Comparison of ENCODE assay signal across 21 cellular contexts in the genomic region with DNA sequence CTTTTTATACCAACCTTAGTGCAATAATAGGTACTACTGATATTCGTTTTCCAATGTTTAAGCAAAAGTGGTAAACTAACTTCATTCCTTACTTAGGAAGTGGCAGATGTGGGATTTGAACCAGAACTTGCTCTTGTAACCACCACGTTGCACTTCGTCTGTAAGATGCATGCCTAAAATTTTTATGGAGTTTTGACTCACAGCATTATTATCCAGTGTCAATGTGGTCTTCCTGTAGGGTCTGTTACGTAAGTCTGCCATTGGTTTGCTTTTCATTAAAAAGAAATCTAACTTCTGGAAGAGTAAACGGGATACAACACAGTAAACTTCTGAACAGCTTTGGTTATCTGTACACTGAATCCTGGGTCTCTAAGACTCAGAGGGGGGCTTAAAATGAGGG.
DNase-seq lines count a peak whose midpoint lies in the region; ATAC-seq and TF ChIP-seq lines count a peak whose summit lies in the region.
"Had no signal": no experiment of that assay in that cellular context is flagged by ENCODE, and none has a peak within 500 bp of the region (broad histone marks: within the 10 kb centered on the region; RNA-seq: fewer than 3 reads in every experiment).

No MANE protein-coding gene starts in this region.

- no peak overlapping the region for H3K4me3 ChIP-seq in BJ (ENCODE audit: low read depth, low read length)
- no peak overlapping the region for H3K4me3 ChIP-seq in osteoblast (ENCODE audit: insufficient read depth, low read length)
- H3K4me3 ChIP-seq in transverse colon: no peak overlapping the region
- H3K4me3 ChIP-seq: sigmoid colon had no signal

- H3K4me2 ChIP-seq in osteoblast (ENCODE audit: insufficient read depth, low read length): peak overlapping the region; percentile 53

- H3K36me3 ChIP-seq in BJ (ENCODE audit: control insufficient read depth, insufficient read depth, low read length) (no peaks in the 10 kb centered on the region), osteoblast (ENCODE audit: insufficient read depth, low read length) (no peaks in the 10 kb centered on the region), transverse colon (no peaks in the 10 kb centered on the region)
- H3K36me3 ChIP-seq: sigmoid colon had no signal

- peak; percentile 87 for DNase-seq in BJ (ENCODE audit: low read depth)
- DNase-seq in M059J (ENCODE audit: low read depth): peak; percentile 89
- DNase-seq in dedifferentiated amniotic fluid mesenchymal stem cell (ENCODE audit: extremely low spot score): peak; percentile 47
- DNase-seq in osteoblast (ENCODE audit: insufficient read length, low spot score, missing footprints): no peak
- DNase-seq in transverse colon: no peak
- no peak for DNase-seq in OCI-M1 (lab: John Stamatoyannopoulos, UW)
- no peak for DNase-seq in activated T-cell treated with anti-CD3 and anti-CD28 coated beads, Interleukin-2, amount 50 U/mL, for 72 hours
- DNase-seq in stimulated activated CD4-positive, alpha-beta T cell treated with anti-CD3 and anti-CD28 coated beads, Interleukin-12 subunit alpha, Interleukin-12 subunit beta, amount 100 ng/mL, for 4 hours: no peak
- DNase-seq: activated CD4-positive, alpha-beta memory T cell treated with anti-CD3 and anti-CD28 coated beads, Interleukin-2, amount 10 ng/mL, durations not matched to agents 7 days and 5 days; activated T-cell treated with anti-CD3 and anti-CD28 coated beads, Interleukin-2, amount 50 U/mL, for 4 hours; caudate nucleus; effector CD4-positive, alpha-beta T cell; foreskin keratinocyte; Kasumi-1; NCI-H1417 treated with DMSO at 0.1 percent for 48 hours; Right ventricle myocardium superior; sigmoid colon; stimulated activated CD4-positive, alpha-beta T cell treated with anti-CD3 and anti-CD28 coated beads, Interleukin-4, amount 100 ng/mL, for 1 hour had no signal

- H3K4me1 ChIP-seq in osteoblast (ENCODE audit: insufficient read depth, low read length) (peaks cover 21% of the 10 kb centered on the region), transverse colon (no peaks in the 10 kb centered on the region)

- peaks cover 3 to 5% of the 10 kb centered on the region in 2 donors for H3K9me3 Mint-ChIP-seq in activated T-cell treated with anti-CD3 and anti-CD28 coated beads, Interleukin-2, amount 50 U/mL, for 72 hours
- H3K9me3 Mint-ChIP-seq: activated CD4-positive, alpha-beta memory T cell treated with anti-CD3 and anti-CD28 coated beads, Interleukin-2, amount 10 ng/mL, durations not matched to agents 7 days and 5 days had no signal

- H3K9me3 ChIP-seq in osteoblast (ENCODE audit: low read depth, low read length): no peaks in the 10 kb centered on the region
- H3K9me3 ChIP-seq in transverse colon: no peaks in the 10 kb centered on the region
- H3K9me3 ChIP-seq: sigmoid colon had no signal

- H3K27ac Mint-ChIP-seq in activated T-cell treated with anti-CD3 and anti-CD28 coated beads, Interleukin-2, amount 50 U/mL, for 72 hours: no peak overlapping the region
- H3K27ac Mint-ChIP-seq: activated CD4-positive, alpha-beta memory T cell treated with anti-CD3 and anti-CD28 coated beads, Interleukin-2, amount 10 ng/mL, durations not matched to agents 7 days and 5 days; activated naive CD4-positive, alpha-beta T cell treated with anti-CD3 and anti-CD28 coated beads, Interleukin-2, amount 50 U/mL, for 24 hours; WTC11 had no signal

- peak overlapping the region; percentile 80 for H3K27ac ChIP-seq in osteoblast (ENCODE audit: low read depth, low read length)
- H3K27ac ChIP-seq in transverse colon: no peak overlapping the region
- H3K27ac ChIP-seq: C4-2B, foreskin keratinocyte, sigmoid colon had no signal

- TF ChIP-seq POLR2A in transverse colon (IDR thresholded peaks at IDR 0.05): no peak

- no peaks in the 10 kb centered on the region for H3K27me3 Mint-ChIP-seq in activated T-cell treated with anti-CD3 and anti-CD28 coated beads, Interleukin-2, amount 50 U/mL, for 72 hours (ENCODE audit: low read depth)
- H3K27me3 Mint-ChIP-seq: activated CD4-positive, alpha-beta memory T cell treated with anti-CD3 and anti-CD28 coated beads, Interleukin-2, amount 10 ng/mL, durations not matched to agents 7 days and 5 days; activated naive CD4-positive, alpha-beta T cell treated with anti-CD3 and anti-CD28 coated beads, Interleukin-2, amount 50 U/mL, for 24 hours had no signal

- H3K4me1 Mint-ChIP-seq in activated T-cell treated with anti-CD3 and anti-CD28 coated beads, Interleukin-2, amount 50 U/mL, for 72 hours (ENCODE audit: low read depth): no peaks in the 10 kb centered on the region
- H3K4me1 Mint-ChIP-seq: activated CD4-positive, alpha-beta memory T cell treated with anti-CD3 and anti-CD28 coated beads, Interleukin-2, amount 10 ng/mL, durations not matched to agents 7 days and 5 days; activated naive CD4-positive, alpha-beta T cell treated with anti-CD3 and anti-CD28 coated beads, Interleukin-2, amount 50 U/mL, for 24 hours had no signal

- intact Hi-C loops in transverse colon (cut with DNase I; ENCODE audit: low total_unique reads): no loop called here

- CTCF ChIA-PET in BJ (lab: Yijun Ruan, JAX): interaction anchor here (1.0 to 1.9 kb wide), 2 partner anchors 59 to 449 kb away, joined by 3 to 4 read pairs; no protein-coding TSS in a partner anchor

- no peaks in the 10 kb centered on the region for H3K79me2 ChIP-seq in osteoblast (ENCODE audit: insufficient read depth, low read length)

- POLR2A ChIA-PET in BJ (lab: Charles Lee): interaction anchor here (0.6 kb wide), 1 partner anchor 532 kb away, joined by 3 read pairs; no protein-coding TSS in a partner anchor

- TF ChIP-seq CTCF in BJ (IDR thresholded peaks at IDR 0.05; ENCODE audit: insufficient read depth, low read depth, low read length): no peak
- no peak for TF ChIP-seq CTCF in osteoblast (IDR thresholded peaks at IDR 0.05; ENCODE audit: extremely low read depth, low read depth, low read length)
- TF ChIP-seq CTCF in transverse colon (IDR thresholded peaks at IDR 0.05): no peak

- peak overlapping the region; percentile 52 for H2AFZ ChIP-seq in osteoblast (ENCODE audit: low read length)

- no peak overlapping the region for H3K4me3 Mint-ChIP-seq in activated T-cell treated with anti-CD3 and anti-CD28 coated beads, Interleukin-2, amount 50 U/mL, for 72 hours
- H3K4me3 Mint-ChIP-seq: activated CD4-positive, alpha-beta memory T cell treated with anti-CD3 and anti-CD28 coated beads, Interleukin-2, amount 10 ng/mL, durations not matched to agents 7 days and 5 days; activated naive CD4-positive, alpha-beta T cell treated with anti-CD3 and anti-CD28 coated beads, Interleukin-2, amount 50 U/mL, for 24 hours; activated T-cell treated with anti-CD3 and anti-CD28 coated beads, Interleukin-2, amount 50 U/mL, for 4 hours; WTC11 had no signal

- no peaks in the 10 kb centered on the region for H4K20me1 ChIP-seq in osteoblast (ENCODE audit: insufficient read depth, low read length)

- 56 to 67% methylated on average over 5 of the region's 5 CpGs for WGBS in transverse colon (ENCODE audit: low coverage in 1 of 2), 2 donors

- in situ Hi-C loops in transverse colon (cut with MboI; ENCODE audit: low pct_ligation_motif_present in 1 of 4, low pct_unique_long_range_greater_than_20kb in 1 of 4, low sequenced_read_pairs in 3 of 4): no loop called here

- TF ChIP-seq EP300 in transverse colon (IDR thresholded peaks at IDR 0.05; ENCODE audit: low read depth): no peak

- H3K27me3 ChIP-seq in BJ (ENCODE audit: control insufficient read depth, insufficient read depth, low read length) (no peaks in the 10 kb centered on the region), osteoblast (ENCODE audit: insufficient read depth, low read length) (no peaks in the 10 kb centered on the region), transverse colon (no peaks in the 10 kb centered on the region)
- H3K27me3 ChIP-seq: foreskin keratinocyte, sigmoid colon had no signal

- H3K36me3 Mint-ChIP-seq in activated T-cell treated with anti-CD3 and anti-CD28 coated beads, Interleukin-2, amount 50 U/mL, for 72 hours (ENCODE audit: insufficient read depth in 2 of 2): no peaks in the 10 kb centered on the region
- H3K36me3 Mint-ChIP-seq: activated naive CD4-positive, alpha-beta T cell treated with anti-CD3 and anti-CD28 coated beads, Interleukin-2, amount 50 U/mL, for 24 hours had no signal

- ATAC-seq in activated T-cell treated with anti-CD3 and anti-CD28 coated beads, Interleukin-2, amount 50 U/mL, for 72 hours (replicated peaks in 1 of 2): no peak
- ATAC-seq: activated T-cell treated with anti-CD3 and anti-CD28 coated beads, Interleukin-2, amount 50 U/mL, for 4 hours; foreskin keratinocyte; WTC11 had no signal

Comparison
In these comparisons a context has a peak if more than half of its experiments do, and no peak if none do; other contexts are left out.
1. DNase-seq: peak in BJ (single experiment), M059J (single experiment) and dedifferentiated amniotic fluid mesenchymal stem cell (single experiment); none in osteoblast (single experiment), transverse colon (single experiment), OCI-M1 (single experiment), activated T-cell treated with anti-CD3 and anti-CD28 coated beads, Interleukin-2, amount 50 U/mL, for 72 hours (0 of 2) and stimulated activated CD4-positive, alpha-beta T cell treated with anti-CD3 and anti-CD28 coated beads, Interleukin-12 subunit alpha, Interleukin-12 subunit beta, amount 100 ng/mL, for 4 hours (single experiment).